In the genomic region with DNA sequence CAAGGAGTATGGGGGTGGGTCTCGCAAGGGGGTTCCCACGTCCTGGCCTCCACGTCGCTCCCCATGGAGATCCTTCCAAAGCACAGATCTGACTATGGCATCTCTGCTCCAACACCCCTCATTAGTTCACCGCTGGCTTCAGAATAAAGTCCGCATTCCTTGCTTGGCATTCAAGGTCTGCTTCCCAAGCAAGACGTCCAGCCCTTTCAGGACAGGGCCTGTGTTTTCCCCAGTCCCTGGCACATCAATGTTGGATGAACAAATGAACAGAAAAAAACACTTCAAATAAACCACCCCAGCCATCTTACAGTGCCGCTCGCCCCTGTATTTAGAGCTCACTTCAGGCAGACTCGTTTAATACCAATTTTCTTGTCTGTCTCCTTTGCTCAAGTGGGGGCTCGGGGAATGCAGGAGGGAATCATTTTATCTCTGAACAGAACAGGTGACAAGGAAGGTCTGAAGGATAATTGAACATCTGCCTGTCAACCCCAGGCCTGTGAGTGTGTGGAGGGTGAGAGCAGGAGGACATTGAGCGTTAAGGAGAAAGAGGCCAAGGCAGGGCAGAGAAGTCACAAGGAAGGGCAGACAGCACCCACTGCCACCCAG, we compare ENCODE assay signal across 23 cellular contexts. TPM values are rescaled to one million over a fixed set of nuclear protein-coding genes. Genes with fewer than 3 reads are reported as not detected.
"Had no signal": no experiment of that assay in that cellular context is flagged by ENCODE, and none has a peak within 500 bp of the region (broad histone marks: within the 10 kb centered on the region; RNA-seq: fewer than 3 reads in every experiment).

No MANE protein-coding gene starts in this region.

- H3K36me3 Mint-ChIP-seq: activated naive CD8-positive, alpha-beta T cell treated with anti-CD3 and anti-CD28 coated beads, Interleukin-2, amount 10 ng/mL, durations not matched to agents 7 days and 5 days had no signal

- H3K9me3 ChIP-seq: adrenal gland, MG63, Peyer's patch had no signal

- H3K4me3 Mint-ChIP-seq: activated CD8-positive, alpha-beta T cell treated with anti-CD3 and anti-CD28 coated beads for 36 hours; activated naive CD8-positive, alpha-beta T cell treated with anti-CD3 and anti-CD28 coated beads, Interleukin-2, amount 10 ng/mL, durations not matched to agents 7 days and 5 days; T-helper 1 cell treated with Interleukin-12 subunit alpha and Interleukin-12 subunit beta and Interleukin-4 antibody, amounts not matched to agents 30 μg/mL and 1 μg/mL, for 36 hours had no signal

- H3K36me3 ChIP-seq: adrenal gland, Peyer's patch had no signal

- H3K4me1 Mint-ChIP-seq: activated naive CD8-positive, alpha-beta T cell treated with anti-CD3 and anti-CD28 coated beads, Interleukin-2, amount 10 ng/mL, durations not matched to agents 7 days and 5 days had no signal

- DNase-seq: activated CD4-positive, alpha-beta T cell treated with anti-CD3 and anti-CD28 coated beads for 4 hours; activated CD8-positive, alpha-beta memory T cell treated with anti-CD3 and anti-CD28 coated beads, Interleukin-2, amount 50 U/mL, for 4 hours; activated CD8-positive, alpha-beta T cell treated with anti-CD3 and anti-CD28 coated beads for 36 hours; activated naive CD4-positive, alpha-beta T cell treated with anti-CD3 and anti-CD28 coated beads, Interleukin-2, amount 50 U/mL, for 16 hours; activated naive CD8-positive, alpha-beta T cell treated with anti-CD3 and anti-CD28 coated beads, Interleukin-2, amount 10 ng/mL, durations not matched to agents 7 days and 5 days; activated T-cell treated with anti-CD3 and anti-CD28 coated beads, Interleukin-2, amount 50 U/mL, for 1 hour; adrenal gland; MG63; MV-4-11; NCI-H1105; NCI-H1436; NCI-H1694 treated with DMSO at 0.1 percent for 48 hours; NCI-H2029 treated with DMSO at 0.1 percent for 48 hours; NCI-H2171; NCI-H345; NCI-H510A; NCI-H526 treated with DMSO at 0.1 percent for 48 hours; NCI-H82; Peyer's patch; SHP77 treated with DMSO at 0.1 percent for 48 hours had no signal

- H3K27ac ChIP-seq: adrenal gland, KMS-11, Peyer's patch had no signal

- H3K27ac Mint-ChIP-seq: activated CD8-positive, alpha-beta T cell treated with anti-CD3 and anti-CD28 coated beads for 36 hours; activated naive CD8-positive, alpha-beta T cell treated with anti-CD3 and anti-CD28 coated beads, Interleukin-2, amount 10 ng/mL, durations not matched to agents 7 days and 5 days; T-helper 1 cell treated with Interleukin-12 subunit alpha and Interleukin-12 subunit beta and Interleukin-4 antibody, amounts not matched to agents 30 μg/mL and 1 μg/mL, for 36 hours had no signal

- H3K27me3 Mint-ChIP-seq: activated CD8-positive, alpha-beta T cell treated with anti-CD3 and anti-CD28 coated beads for 36 hours; activated naive CD8-positive, alpha-beta T cell treated with anti-CD3 and anti-CD28 coated beads, Interleukin-2, amount 10 ng/mL, durations not matched to agents 7 days and 5 days had no signal

- H3K27me3 ChIP-seq: adrenal gland, MG63, Peyer's patch had no signal

- H3K4me2 ChIP-seq: KMS-11 had no signal

- H3K4me3 ChIP-seq: adrenal gland, MG63, Peyer's patch had no signal

- H3K4me1 ChIP-seq: adrenal gland had no signal

- H3K9me3 Mint-ChIP-seq: activated CD8-positive, alpha-beta T cell treated with anti-CD3 and anti-CD28 coated beads for 36 hours; activated naive CD8-positive, alpha-beta T cell treated with anti-CD3 and anti-CD28 coated beads, Interleukin-2, amount 10 ng/mL, durations not matched to agents 7 days and 5 days; T-helper 1 cell treated with Interleukin-12 subunit alpha and Interleukin-12 subunit beta and Interleukin-4 antibody, amounts not matched to agents 30 μg/mL and 1 μg/mL, for 36 hours had no signal

RNA-seq across cellular contexts. Expression of gene HCRTR1, which starts 36.8 kb away (rescaled TPM):
- total RNA-seq: activated CD8-positive, alpha-beta T cell treated with anti-CD3 and anti-CD28 coated beads for 36 hours; activated naive CD8-positive, alpha-beta T cell treated with anti-CD3 and anti-CD28 coated beads, Interleukin-2, amount 10 ng/mL, durations not matched to agents 7 days and 5 days; Peyer's patch; SK-MEL-5 had no signal
